34 cellular contexts compared by ENCODE assay signal in the genomic region with DNA sequence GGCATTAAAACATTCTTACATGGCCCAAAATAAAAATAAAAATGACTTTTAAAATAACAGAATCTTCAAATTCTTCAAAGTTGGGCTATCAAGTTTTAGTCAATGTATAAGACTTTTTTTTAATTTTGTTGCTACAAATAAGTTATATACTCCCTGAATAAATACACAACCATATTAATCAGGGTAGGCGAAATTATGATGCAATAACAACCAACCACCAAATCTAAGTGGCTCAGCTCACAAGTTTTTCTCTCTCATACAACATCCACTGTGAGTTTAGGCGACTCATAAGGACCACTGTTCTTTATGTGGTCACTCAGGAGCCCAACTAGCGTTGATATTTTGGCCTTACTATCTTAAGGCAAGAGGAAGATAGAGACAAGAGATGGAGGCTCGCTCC. TPM values are rescaled to one million over a fixed set of nuclear protein-coding genes. Genes with fewer than 3 reads are reported as not detected.
"Had no signal": no experiment of that assay in that cellular context is flagged by ENCODE, and none has a peak within 500 bp of the region (broad histone marks: within the 10 kb centered on the region; RNA-seq: fewer than 3 reads in every experiment).

No MANE protein-coding gene starts in this region.

- H3K36me3 ChIP-seq: colonic mucosa, esophagus squamous epithelium, gastrocnemius medialis, heart right ventricle, left lung, lower lobe of right lung had no signal

- H3K4me3 ChIP-seq: colonic mucosa, esophagus squamous epithelium, gastrocnemius medialis, heart right ventricle, left lung, lower lobe of right lung, mucosa of descending colon had no signal

- ATAC-seq: effector memory CD8-positive, alpha-beta T cell; esophagus mucosa; gastrocnemius medialis; heart right ventricle; left cardiac atrium; left lung; left ventricle myocardium superior; lower lobe of right lung; mucosa of descending colon had no signal

- H3K27ac ChIP-seq: colonic mucosa, epithelial cell of prostate, esophagus squamous epithelium, gastrocnemius medialis, heart right ventricle, left lung, lower lobe of right lung had no signal

- H3K27ac Mint-ChIP-seq: dendritic cell treated with granulocyte-macrophage colony-stimulating factor and Interleukin-4, amounts not matched to agents 40 ng/mL and 50 ng/mL, for 4 days; effector memory CD8-positive, alpha-beta T cell; endodermal cell; mesothelial cell of epicardium had no signal

- H3K36me3 Mint-ChIP-seq: mesothelial cell of epicardium, naive B cell had no signal

- DNase-seq: colonic mucosa; cortex of kidney; effector CD8-positive, alpha-beta T cell; effector memory CD8-positive, alpha-beta T cell; endodermal cell; erythroblast; esophagus squamous epithelium; foreskin fibroblast; foreskin melanocyte; gastrocnemius medialis; glutamatergic neuron; head of caudate nucleus; heart right ventricle; hippocampal formation; left cardiac atrium; left lung; left ventricle myocardium superior; lower lobe of right lung; mesenchymal stem cell; mucosa of descending colon; naive B cell had no signal

- FAIRE-seq: endometrium, islet of Langerhans, keratinocyte had no signal

- H3K4me1 ChIP-seq: colonic mucosa had no signal

- H3K9me3 Mint-ChIP-seq: dendritic cell treated with granulocyte-macrophage colony-stimulating factor and Interleukin-4, amounts not matched to agents 40 ng/mL and 50 ng/mL, for 4 days; effector memory CD8-positive, alpha-beta T cell; endodermal cell; mesothelial cell of epicardium had no signal

- H3K9me3 ChIP-seq: colonic mucosa, esophagus squamous epithelium, gastrocnemius medialis, left lung, lower lobe of right lung, mucosa of descending colon had no signal

- H3K4me3 Mint-ChIP-seq: dendritic cell treated with granulocyte-macrophage colony-stimulating factor and Interleukin-4, amounts not matched to agents 40 ng/mL and 50 ng/mL, for 4 days; effector memory CD8-positive, alpha-beta T cell; endodermal cell; mesothelial cell of epicardium; naive B cell had no signal

RNA-seq across cellular contexts. Expression of gene NEUROG2, which starts 11.2 kb away (rescaled TPM):
- total RNA-seq: colonic mucosa, dermis microvascular lymphatic vessel endothelial cell, esophagus mucosa, esophagus squamous epithelium, gastrocnemius medialis, glomerular endothelial cell, heart right ventricle, kidney epithelial cell, left cardiac atrium, left lung, left ventricle myocardium superior, lower leg skin, lower lobe of right lung, lung microvascular endothelial cell, mesenteric fat pad, mesothelial cell of epicardium, mucosa of descending colon had no signal
- polyA plus RNA-seq: heart right ventricle, keratinocyte had no signal
